21 cellular contexts compared by ENCODE assay signal in the genomic region with DNA sequence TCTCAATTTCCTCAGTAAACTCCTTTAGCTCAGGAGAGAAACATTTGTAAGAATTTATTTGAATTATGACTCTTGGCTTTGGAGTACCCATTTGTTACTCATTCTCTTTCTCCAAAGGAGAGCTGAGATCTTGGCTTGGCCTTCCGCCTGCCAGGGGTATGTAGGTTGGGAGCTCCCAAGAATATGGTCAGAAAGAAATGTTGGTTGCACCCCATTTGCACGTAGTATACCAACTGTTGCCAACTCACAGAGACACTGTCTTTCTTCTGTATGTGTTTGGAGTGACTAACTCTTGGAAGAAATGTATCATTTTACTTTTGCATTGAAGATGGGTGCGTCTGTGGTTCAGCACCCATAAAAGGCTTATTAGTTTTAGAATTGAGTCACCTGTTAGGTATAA.
DNase-seq lines count a peak whose midpoint lies in the region; ATAC-seq and TF ChIP-seq lines count a peak whose summit lies in the region.
"Had no signal": no experiment of that assay in that cellular context is flagged by ENCODE, and none has a peak within 500 bp of the region (broad histone marks: within the 10 kb centered on the region; RNA-seq: fewer than 3 reads in every experiment).

No MANE protein-coding gene starts in this region.

- H3K9ac ChIP-seq in mammary epithelial cell (ENCODE audit: insufficient read depth, low read length) (no peak overlapping the region), PC-3 (ENCODE audit: low read length) (peak overlapping the region; percentile 23; the same call in 1 of the 2 replicates)
- H3K9ac ChIP-seq: BLaER1 treated with 17β-estradiol and CSF1 and Interleukin-3, amounts not matched to agents 10 nM and 100 nM had no signal

- TF ChIP-seq CTCF in mammary epithelial cell (conservative IDR thresholded peaks at IDR 0.05 in 1 of 2, IDR thresholded peaks at IDR 0.05 in 1 of 2; ENCODE audit: extremely low read depth in 1 of 2, insufficient read depth in 1 of 2, low read depth in 1 of 2, low read length in 2 of 2) = no peak
- TF ChIP-seq CTCF in breast epithelium (IDR thresholded peaks at IDR 0.05) = no peak
- no peak for TF ChIP-seq CTCF in PC-3 (conservative IDR thresholded peaks at IDR 0.05; ENCODE audit: low read depth, low read length)

- no peak overlapping the region for H3K4me3 ChIP-seq in mammary epithelial cell (replicated peaks in 1 of 3; ENCODE audit: insufficient read depth in 1 of 3, low read depth in 2 of 3, low read length in 3 of 3)
- no peak overlapping the region for H3K4me3 ChIP-seq in breast epithelium
- no peak overlapping the region for H3K4me3 ChIP-seq in PC-3 (ENCODE audit: low read length)
- H3K4me3 ChIP-seq: A549; BLaER1 treated with 17β-estradiol and CSF1 and Interleukin-3, amounts not matched to agents 10 nM and 100 nM; GM12878 had no signal

- in situ Hi-C loops in mammary epithelial cell (cut with MboI; ENCODE audit: low sequenced_read_pairs in 2 of 2) = no loop called here

- no peaks in the 10 kb centered on the region for H4K20me1 ChIP-seq in mammary epithelial cell (ENCODE audit: insufficient read depth, low read length)
- no peaks in the 10 kb centered on the region for H4K20me1 ChIP-seq in PC-3 (ENCODE audit: low read length)
- H4K20me1 ChIP-seq: BLaER1 treated with 17β-estradiol and CSF1 and Interleukin-3, amounts not matched to agents 10 nM and 100 nM had no signal

- POLR2A ChIA-PET in PC-3 (lab: Charles Lee; ENCODE audit: unreplicated experiment) = interaction anchor here (0.6 to 0.7 kb wide), 2 partner anchors 97 to 199 kb away, joined by 3 to 5 read pairs; no protein-coding TSS in a partner anchor

- CTCF ChIA-PET in mammary epithelial cell (lab: Charles Lee; ENCODE audit: low non-redundant PET) = no interaction called here
- CTCF ChIA-PET in PC-3 (lab: Charles Lee) = no interaction called here

- H3K9me2 ChIP-seq in PC-3 (replicated peaks; ENCODE audit: low read length) = no peaks in the 10 kb centered on the region

- WGBS in mammary epithelial cell (ENCODE audit: low coverage, missing lambda C conversion rate) = 74% methylated on average over 3 of the region's 3 CpGs

- H2AFZ ChIP-seq in mammary epithelial cell (ENCODE audit: low read depth, low read length) = no peak overlapping the region
- H2AFZ ChIP-seq in PC-3 (ENCODE audit: low read length) = peak overlapping the region; percentile 56; the same call in 1 of the 2 replicates

- no TSS peak for BruUV-seq in mammary epithelial cell (replicated peaks; lab: Mats Ljungman, UMichigan)
- BruUV-seq in PC-3 (replicated peaks; lab: Mats Ljungman, UMichigan) = TSS peak; percentile 24

- no peak for TF ChIP-seq POLR2A in breast epithelium (IDR thresholded peaks at IDR 0.05)

- no peaks in the 10 kb centered on the region for H3K36me3 ChIP-seq in mammary epithelial cell (ENCODE audit: insufficient read depth, low read length)
- H3K36me3 ChIP-seq in breast epithelium = no peaks in the 10 kb centered on the region
- H3K36me3 ChIP-seq in PC-3 (ENCODE audit: low read depth, low read length) = no peaks in the 10 kb centered on the region
- H3K36me3 ChIP-seq: BLaER1 treated with 17β-estradiol and CSF1 and Interleukin-3, amounts not matched to agents 10 nM and 100 nM had no signal

- H3F3A ChIP-seq in PC-3 (ENCODE audit: low read length, unreplicated experiment) = peaks cover 17% of the 10 kb centered on the region

- peak overlapping the region; percentile 11 for H3K27ac ChIP-seq in mammary epithelial cell (ENCODE audit: insufficient read depth, low read depth, low read length)
- H3K27ac ChIP-seq in breast epithelium = no peak overlapping the region
- peak overlapping the region; percentile 94 for H3K27ac ChIP-seq in PC-3 (ENCODE audit: low read length)
- H3K27ac ChIP-seq: 22Rv1; A549; BLaER1 treated with 17β-estradiol and CSF1 and Interleukin-3, amounts not matched to agents 10 nM and 100 nM; C4-2B had no signal

- intact Hi-C loops in mammary epithelial cell (cut with micrococcal nuclease) = no loop called here
- intact Hi-C loops in breast epithelium (cut with DNase I; ENCODE audit: low total_unique reads) = no loop called here
- intact Hi-C loops in PC-3 (cut with micrococcal nuclease) = no loop called here

- H3K79me2 ChIP-seq in mammary epithelial cell (ENCODE audit: insufficient read depth, low read length) = no peaks in the 10 kb centered on the region
- no peaks in the 10 kb centered on the region for H3K79me2 ChIP-seq in PC-3 (ENCODE audit: low read length)

- DNase-seq in mammary epithelial cell (peak; percentile 84), breast epithelium (ENCODE audit: low spot score in 2 of 2) (no peak), PC-3 (peak; percentile 91), iPS-NIHi7 (ENCODE audit: extremely low spot score) (no peak)
- DNase-seq: AML-193; CD4-positive, alpha-beta T cell; CD8-positive, alpha-beta T cell; COR-L47; DMS 273 treated with DMSO at 0.1 percent for 48 hours; DMS153; DMS53; DMS79; DND-41; EL; GDM1 had no signal

- H3K27me3 ChIP-seq in mammary epithelial cell (ENCODE audit: insufficient read depth, low read length) (no peaks in the 10 kb centered on the region), breast epithelium (no peaks in the 10 kb centered on the region), PC-3 (ENCODE audit: low read length) (no peaks in the 10 kb centered on the region)
- H3K27me3 ChIP-seq: BLaER1 treated with 17β-estradiol and CSF1 and Interleukin-3, amounts not matched to agents 10 nM and 100 nM had no signal

- ATAC-seq in PC-3 (peak; percentile 90), GM21367 (IDR thresholded peaks at IDR 0.05; ENCODE audit: unreplicated experiment) (no peak)
- ATAC-seq: A549; CD8-positive, alpha-beta T cell; GM12878 had no signal

- dilution Hi-C loops in mammary epithelial cell (cut with HindIII; ENCODE audit: low sequenced_read_pairs) = no loop called here

- H3K9me3 ChIP-seq in mammary epithelial cell (replicated peaks; ENCODE audit: insufficient read depth, low read length) = no peaks in the 10 kb centered on the region
- H3K9me3 ChIP-seq in breast epithelium = no peaks in the 10 kb centered on the region
- no peaks in the 10 kb centered on the region for H3K9me3 ChIP-seq in PC-3 (ENCODE audit: low read length)
- H3K9me3 ChIP-seq: A549 had no signal

- H3K4me2 ChIP-seq in mammary epithelial cell (ENCODE audit: insufficient read depth, low read depth, low read length) (no peak overlapping the region), PC-3 (ENCODE audit: low read length) (peak overlapping the region; percentile 73)
- H3K4me2 ChIP-seq: A549; BLaER1 treated with 17β-estradiol and CSF1 and Interleukin-3, amounts not matched to agents 10 nM and 100 nM had no signal

- H3K4me1 ChIP-seq in mammary epithelial cell (ENCODE audit: insufficient read depth, low read length) (no peaks in the 10 kb centered on the region), breast epithelium (no peaks in the 10 kb centered on the region), PC-3 (ENCODE audit: insufficient read depth, low read length) (peaks cover 29% of the 10 kb centered on the region)
- H3K4me1 ChIP-seq: A549; BLaER1 treated with 17β-estradiol and CSF1 and Interleukin-3, amounts not matched to agents 10 nM and 100 nM had no signal

Comparison
In these comparisons a context has a peak if more than half of its experiments do, and no peak if none do; other contexts are left out.
1. DNase-seq: peak in mammary epithelial cell (single experiment) and PC-3 (single experiment); none in breast epithelium (0 of 2) and iPS-NIHi7 (single experiment).
2. H3K27ac ChIP-seq: peak in mammary epithelial cell (single experiment) and PC-3 (single experiment); none in breast epithelium (0 of 2).